Comparison of ENCODE assay signal across 31 cellular contexts in genomic region chr5:142255831-142256230, GRCh38.
"Had no signal": no experiment of that assay in that cellular context is flagged by ENCODE, and none has a peak within 500 bp of the region (broad histone marks: within the 10 kb centered on the region; RNA-seq: fewer than 3 reads in every experiment).

No MANE protein-coding gene starts in this region.

- FAIRE-seq: endometrium, endothelial cell of umbilical vein had no signal

- H3K4me1 ChIP-seq: body of pancreas, colonic mucosa, gastroesophageal sphincter had no signal

- H3K27me3 ChIP-seq: body of pancreas, cardiac muscle cell, colonic mucosa, gastroesophageal sphincter, heart right ventricle, hepatocyte had no signal

- DNase-seq: activated B cell treated with CpG ODN at 0.5 μM for 24 hours; activated CD4-positive, alpha-beta T cell treated with anti-CD3 and anti-CD28 coated beads for 48 hours; activated CD4-positive, alpha-beta T cell treated with anti-CD3 and anti-CD28 coated beads, Interleukin-2, amount 50 U/mL, for 1 hour; activated CD4-positive, alpha-beta T cell treated with anti-CD3 and anti-CD28 coated beads, Interleukin-2, amount 50 U/mL, for 48 hours; activated CD8-positive, alpha-beta memory T cell treated with anti-CD3 and anti-CD28 coated beads for 24 hours; activated CD8-positive, alpha-beta T cell treated with anti-CD3 and anti-CD28 coated beads for 36 hours; activated effector memory CD4-positive, alpha-beta T cell treated with Interleukin-2 at 50 U/mL for 16 hours; activated gamma-delta T cell treated with Interleukin-2 at 50 U/mL for 16 hours; activated naive CD4-positive, alpha-beta T cell treated with anti-CD3 and anti-CD28 coated beads, Interleukin-2, amount 50 U/mL, for 16 hours; activated naive CD4-positive, alpha-beta T cell treated with Interleukin-2 at 50 U/mL for 16 hours; activated T-cell treated with anti-CD3 and anti-CD28 coated beads, Interleukin-2, amount 50 U/mL, for 4 hours; amygdala; aorta; body of pancreas; central memory CD4-positive, alpha-beta T cell; cerebellar nuclear complex; colonic mucosa; effector CD8-positive, alpha-beta T cell; foreskin melanocyte; heart right ventricle; T-helper 17 cell; T1000; WERI-Rb-1 had no signal

- H3K4me2 ChIP-seq: hepatocyte had no signal

- H3K4me3 ChIP-seq: body of pancreas, cardiac muscle cell, colonic mucosa, gastroesophageal sphincter, heart right ventricle, hepatocyte had no signal

- H3K9me3 ChIP-seq: body of pancreas, colonic mucosa, gastroesophageal sphincter had no signal

- ATAC-seq: activated CD4-positive, CD25-positive, alpha-beta regulatory T cell treated with anti-CD3 and anti-CD28 coated beads, Interleukin-2, amount 50 U/mL, for 24 hours; activated CD8-positive, alpha-beta T cell treated with anti-CD3 and anti-CD28 coated beads for 36 hours; activated T-cell treated with anti-CD3 and anti-CD28 coated beads, Interleukin-2, amount 50 U/mL, for 4 hours; activated T-helper 17 cell treated with anti-CD3 and anti-CD28 coated beads, Interleukin-2, amount 50 U/mL, for 72 hours; body of pancreas; gastroesophageal sphincter; heart right ventricle; T-helper 17 cell had no signal

- H3K27ac ChIP-seq: body of pancreas, cardiac muscle cell, colonic mucosa, epithelial cell of prostate, gastroesophageal sphincter, heart right ventricle, hepatocyte, WERI-Rb-1 had no signal

- H2AFZ ChIP-seq: hepatocyte had no signal

- H3K36me3 ChIP-seq: cardiac muscle cell, colonic mucosa, gastroesophageal sphincter, heart right ventricle, WERI-Rb-1 had no signal
